In the genomic region with DNA sequence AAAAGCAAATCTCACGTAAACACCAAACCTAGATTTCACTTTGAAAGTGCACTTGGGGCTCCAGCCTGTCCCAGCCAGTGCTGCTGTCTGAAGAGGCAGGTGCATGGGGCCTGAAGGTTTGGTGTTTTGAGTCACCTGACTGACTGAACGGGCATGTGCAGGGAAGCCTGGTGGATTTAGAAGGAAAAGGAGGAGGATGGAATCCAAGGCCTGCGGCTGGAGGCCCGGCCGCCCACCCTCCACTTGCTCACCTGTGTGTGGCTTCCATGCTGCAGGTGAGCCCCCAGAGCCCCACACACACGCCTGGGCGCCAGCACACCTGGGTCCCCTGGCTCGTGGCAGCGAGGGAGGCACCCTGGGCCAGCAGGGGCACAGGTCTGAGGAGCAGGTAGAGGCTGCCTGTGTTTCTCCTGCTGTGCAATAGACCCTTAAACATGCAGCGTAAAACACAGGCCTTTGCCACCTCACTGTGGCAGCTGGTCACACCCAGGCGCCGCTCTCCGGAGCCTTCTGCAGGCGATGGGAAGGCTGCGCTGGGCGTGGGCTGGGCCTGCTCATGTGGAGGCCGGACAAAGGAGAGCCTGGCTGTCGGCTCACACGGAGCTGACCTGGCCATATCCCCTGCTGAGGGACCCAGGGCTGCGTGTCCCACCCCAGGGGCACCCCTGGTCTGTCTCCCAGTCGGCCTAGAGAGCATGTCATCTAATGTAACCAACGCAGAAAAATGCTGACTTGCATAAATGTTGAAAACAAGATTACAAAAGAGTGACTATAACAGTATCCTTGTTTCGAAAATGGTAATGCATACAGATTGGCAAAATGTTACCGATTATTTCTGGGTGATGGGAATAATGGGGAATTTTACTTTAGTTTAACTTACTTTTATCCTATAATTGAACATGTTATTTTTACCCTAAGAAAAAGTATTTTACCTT, we compare ENCODE assay signal across 24 cellular contexts.
DNase-seq lines count a peak whose midpoint lies in the region; ATAC-seq and TF ChIP-seq lines count a peak whose summit lies in the region.
"Had no signal": no experiment of that assay in that cellular context is flagged by ENCODE, and none has a peak within 500 bp of the region (broad histone marks: within the 10 kb centered on the region; RNA-seq: fewer than 3 reads in every experiment).

No MANE protein-coding gene starts in this region.

- no peaks in the 10 kb centered on the region for H3K79me1 ChIP-seq in H9 (ENCODE audit: insufficient read depth, low read depth, low read length, poor library complexity, severe bottlenecking)

- no CpG with 5 or more reads among the region's 24 CpGs for WGBS in H9 (ENCODE audit: extremely low coverage, insufficient read length, low lambda C conversion rate)

- H3K27ac ChIP-seq in H9 (ENCODE audit: insufficient read length, low read depth, low read length): no peak overlapping the region
- no peak overlapping the region for H3K27ac ChIP-seq in foreskin keratinocyte
- H3K27ac ChIP-seq: C4-2B, RWPE1, SK-N-MC had no signal

- H2AFZ ChIP-seq in H9 (ENCODE audit: low read length): no peak overlapping the region

- H2BK12ac ChIP-seq in H9 (ENCODE audit: insufficient read length, low read depth, low read length): no peak overlapping the region

- peak; percentile 9 for DNase-seq in activated CD8-positive, alpha-beta memory T cell treated with anti-CD3 and anti-CD28 coated beads for 24 hours
- no peak for DNase-seq in activated CD8-positive, alpha-beta memory T cell treated with anti-CD3 and anti-CD28 coated beads, Interleukin-2, amount 50 U/mL, for 48 hours
- DNase-seq in H9 (peak; percentile 23), foreskin keratinocyte (no peak), hepatic stellate cell (ENCODE audit: low spot score) (no peak)
- DNase-seq in stimulated activated CD8-positive, alpha-beta memory T cell treated with anti-CD3 and anti-CD28 coated beads, Interleukin-4, amount 100 ng/mL, for 48 hours: peak; percentile 10
- DNase-seq in activated CD4-positive, alpha-beta T cell treated with anti-CD3 and anti-CD28 coated beads, Interleukin-2, amount 50 U/mL, for 48 hours: no peak
- DNase-seq: EL; GF-D8; HFFc6; KBM-7; MM.1S; NCI-H1048; NCI-H1417 treated with DMSO at 0.1 percent for 48 hours; NCI-H187; NCI-H2107; NCI-H226; NCI-H524; NCI-H774; NK-92 treated with Interleukin-12 subunit alpha and Interleukin-12 subunit beta, amount 100 ng/mL, for 24 hours; SHP77 treated with DMSO at 0.1 percent for 48 hours had no signal

- H3K18ac ChIP-seq in H9 (ENCODE audit: insufficient read length, low read depth, low read length): no peak overlapping the region

- no peak overlapping the region for H3K23ac ChIP-seq in H9 (ENCODE audit: insufficient read length, low read depth, low read length)

- H3T11ph ChIP-seq in H9 (ENCODE audit: low read length): no peak overlapping the region

- H3K9ac ChIP-seq in H9 (ENCODE audit: extremely low read depth, insufficient read length, low read length): no peak overlapping the region

- H3K56ac ChIP-seq in H9 (ENCODE audit: insufficient read length, low read depth, low read length): no peak overlapping the region

- no peak overlapping the region for H2BK5ac ChIP-seq in H9 (ENCODE audit: insufficient read length, low read length)

- H3K79me2 ChIP-seq in H9 (ENCODE audit: insufficient read depth, low read length): no peaks in the 10 kb centered on the region

- H3K14ac ChIP-seq in H9 (ENCODE audit: insufficient read depth, low read length): no peak overlapping the region

- H2AK5ac ChIP-seq in H9 (ENCODE audit: insufficient read length, low read length): no peak overlapping the region

- H4K20me1 ChIP-seq in H9 (ENCODE audit: control insufficient read depth, insufficient read depth, insufficient read length): no peaks in the 10 kb centered on the region

- no peak overlapping the region for H2BK15ac ChIP-seq in H9 (ENCODE audit: low read depth, low read length)

- H2BK120ac ChIP-seq in H9 (ENCODE audit: low read depth, low read length, poor library complexity, severe bottlenecking): no peak overlapping the region

- peaks cover 8% of the 10 kb centered on the region for H3K27me3 Mint-ChIP-seq in H9 (ENCODE audit: low read depth)

- H3K36me3 Mint-ChIP-seq in H9 (ENCODE audit: insufficient read depth in 1 of 3, low read depth in 3 of 3): peaks cover 0 to 2% (median 0%) of the 10 kb centered on the region in 3 experiments; a peak in 2 of 7 replicates

- H3K4me1 ChIP-seq in H9 (ENCODE audit: insufficient read depth, low read length) (no peaks in the 10 kb centered on the region), foreskin keratinocyte (no peaks in the 10 kb centered on the region)

- no peak overlapping the region for H3K4ac ChIP-seq in H9 (ENCODE audit: low read depth, low read length)

- no peak overlapping the region for H3K27ac Mint-ChIP-seq in H9
- H3K27ac Mint-ChIP-seq: HFFc6 had no signal

- no peak overlapping the region for H4K91ac ChIP-seq in H9 (ENCODE audit: insufficient read length, low read depth, low read length)

- H3K9me3 Mint-ChIP-seq in H9: no peaks in the 10 kb centered on the region; a peak in 1 of 5 replicates

- no peak overlapping the region for H3K4me2 ChIP-seq in H9 (ENCODE audit: insufficient read depth, insufficient read length, low read length)

- H4K8ac ChIP-seq in H9 (replicated peaks; ENCODE audit: insufficient read length, low read depth, low read length): no peak overlapping the region

- peak; percentile 7 for ATAC-seq in foreskin keratinocyte

- H3K27me3 ChIP-seq in H9 (ENCODE audit: insufficient read depth, low read length) (no peaks in the 10 kb centered on the region), foreskin keratinocyte (no peaks in the 10 kb centered on the region)

- H4K5ac ChIP-seq in H9 (ENCODE audit: insufficient read length, low read depth, low read length): no peak overlapping the region

- TF ChIP-seq CTCF in H9 (conservative IDR thresholded peaks at IDR 0.05) (no peak), foreskin keratinocyte (conservative IDR thresholded peaks at IDR 0.05) (no peak)

- H2BK20ac ChIP-seq in H9 (ENCODE audit: low read depth, low read length, poor library complexity, severe bottlenecking): no peak overlapping the region

- H3K23me2 ChIP-seq in H9 (ENCODE audit: insufficient read length, low read depth, low read length, poor library complexity, severe bottlenecking): no peaks in the 10 kb centered on the region

- H3K9me3 ChIP-seq in H9 (ENCODE audit: control insufficient read depth, low read depth, low read length): no peaks in the 10 kb centered on the region

- no peaks in the 10 kb centered on the region for H3K4me1 Mint-ChIP-seq in H9

- H3K4me3 Mint-ChIP-seq in H9: no peak overlapping the region
- H3K4me3 Mint-ChIP-seq: HFFc6 had no signal

Comparison
In these comparisons a context has a peak if more than half of its experiments do, and no peak if none do; other contexts are left out.
1. DNase-seq: peak in activated CD8-positive, alpha-beta memory T cell treated with anti-CD3 and anti-CD28 coated beads for 24 hours (single experiment), H9 (single experiment) and stimulated activated CD8-positive, alpha-beta memory T cell treated with anti-CD3 and anti-CD28 coated beads, Interleukin-4, amount 100 ng/mL, for 48 hours (single experiment); none in activated CD8-positive, alpha-beta memory T cell treated with anti-CD3 and anti-CD28 coated beads, Interleukin-2, amount 50 U/mL, for 48 hours (single experiment), foreskin keratinocyte (0 of 2), hepatic stellate cell (single experiment) and activated CD4-positive, alpha-beta T cell treated with anti-CD3 and anti-CD28 coated beads, Interleukin-2, amount 50 U/mL, for 48 hours (0 of 2).